In genomic region chr10:69636626-69637550, GRCh38 we compare ENCODE assay signal across 8 cellular contexts. TPM values are rescaled to one million over a fixed set of nuclear protein-coding genes. Genes with fewer than 3 reads are reported as not detected.
DNase-seq lines count a peak whose midpoint lies in the region; ATAC-seq, FAIRE-seq and TF ChIP-seq lines count a peak whose summit lies in the region.

No MANE protein-coding gene starts in this region.

- H3K9me3 Mint-ChIP-seq in activated CD8-positive, alpha-beta memory T cell treated with anti-CD3 and anti-CD28 coated beads, Interleukin-2, amount 10 ng/mL, durations not matched to agents 7 days and 5 days (ENCODE audit: low read depth), result no peaks in the 10 kb centered on the region

- no peaks in the 10 kb centered on the region for H3K9me1 ChIP-seq in endothelial cell of umbilical vein (replicated peaks; ENCODE audit: control insufficient read depth, extremely low read depth, insufficient read depth, low read length)

- 64 to 71% (median 65%) methylated on average over 8 to 9 of the region's 9 CpGs for WGBS in spleen, 5 donors

- H3K4me3 Mint-ChIP-seq in activated CD8-positive, alpha-beta memory T cell treated with anti-CD3 and anti-CD28 coated beads, Interleukin-2, amount 10 ng/mL, durations not matched to agents 7 days and 5 days, result no peak overlapping the region

- BruUV-seq in PC-3 (replicated peaks; lab: Mats Ljungman, UMichigan) (no TSS peak), endothelial cell of umbilical vein (replicated peaks; lab: Mats Ljungman, UMichigan) (no TSS peak)

- H3K4me3 ChIP-seq in PC-3 (ENCODE audit: low read length) (no peak overlapping the region), endothelial cell of umbilical vein (replicated peaks in 1 of 3; ENCODE audit: insufficient read depth in 1 of 3, low read depth in 1 of 3, low read length in 3 of 3) (no peak overlapping the region), spleen (no peak overlapping the region)

- H3K36me3 Mint-ChIP-seq in activated CD8-positive, alpha-beta memory T cell treated with anti-CD3 and anti-CD28 coated beads, Interleukin-2, amount 10 ng/mL, durations not matched to agents 7 days and 5 days, result no peaks in the 10 kb centered on the region

- H3K9ac ChIP-seq in PC-3 (ENCODE audit: low read length) (no peak overlapping the region), endothelial cell of umbilical vein (replicated peaks; ENCODE audit: extremely low read depth, insufficient read depth, low read length) (no peak overlapping the region)

- ATAC-seq in activated CD8-positive, alpha-beta memory T cell treated with anti-CD3 and anti-CD28 coated beads, Interleukin-2, amount 10 ng/mL, durations not matched to agents 7 days and 5 days, result no peak
- ATAC-seq in PC-3 (peak; percentile 69), GM18502 (IDR thresholded peaks at IDR 0.05; ENCODE audit: poor library complexity, unreplicated experiment) (no peak)

- peak; percentile 90 for TF ChIP-seq CTCF in PC-3 (conservative IDR thresholded peaks at IDR 0.05; ENCODE audit: low read depth, low read length)
- TF ChIP-seq CTCF in endothelial cell of umbilical vein (IDR thresholded peaks at IDR 0.05; ENCODE audit: extremely low read depth in 1 of 2, insufficient read depth in 1 of 2, low read depth in 1 of 2, low read length in 2 of 2), result peak; percentile 3 to 29
- TF ChIP-seq CTCF in spleen (IDR thresholded peaks at IDR 0.05 in 8 of 11, conservative IDR thresholded peaks at IDR 0.05 in 3 of 11), result peak in 1 of 11 experiments; percentile 17

- CTCF ChIA-PET in activated CD8-positive, alpha-beta memory T cell treated with anti-CD3 and anti-CD28 coated beads, Interleukin-2, amount 10 ng/mL, durations not matched to agents 7 days and 5 days (lab: Charles Lee), result interaction anchor here (0.7 to 13.1 kb wide), 18 partner anchors 8 to 277 kb away, joined by 3 to 235 read pairs (median 4); no protein-coding TSS in a partner anchor
- CTCF ChIA-PET in PC-3 (lab: Charles Lee), result interaction anchor here (0.5 to 2.0 kb wide), 11 partner anchors 8 to 265 kb away, joined by 3 to 45 read pairs (median 4); no protein-coding TSS in a partner anchor
- CTCF ChIA-PET in endothelial cell of umbilical vein (lab: Charles Lee), result interaction anchor here (0.7 to 11.3 kb wide), 32 partner anchors 7 to 509 kb away, joined by 3 to 276 read pairs (median 4); partner anchors contain the start of gene TACR2

- no peak for FAIRE-seq in endothelial cell of umbilical vein (lab: Jason Lieb, UNC)

- H3K36me3 ChIP-seq in PC-3 (ENCODE audit: low read depth, low read length) (peaks cover 9% of the 10 kb centered on the region; the same call in 1 of the 2 replicates), endothelial cell of umbilical vein (ENCODE audit: control insufficient read depth in 2 of 2, extremely low read depth in 1 of 2, insufficient read depth in 2 of 2, low read length in 2 of 2) (no peaks in the 10 kb centered on the region), spleen (no peaks in the 10 kb centered on the region)

- H3F3A ChIP-seq in PC-3 (ENCODE audit: low read length, unreplicated experiment), result no peaks in the 10 kb centered on the region

- H3K79me2 ChIP-seq in PC-3 (ENCODE audit: low read length), result peaks cover under 1% of the 10 kb centered on the region
- H3K79me2 ChIP-seq in endothelial cell of umbilical vein (ENCODE audit: control insufficient read depth, insufficient read depth, low read length), result no peaks in the 10 kb centered on the region

- intact Hi-C loops in PC-3 (cut with micrococcal nuclease) (loop anchor here (5.0 kb wide), 1 partner anchor 400 kb away; no protein-coding TSS in a partner anchor), endothelial cell of umbilical vein (cut with micrococcal nuclease) (loop anchor here (5.0 kb wide), 2 partner anchors 105 to 210 kb away; no protein-coding TSS in a partner anchor), spleen (cut with DNase I; ENCODE audit: low total_unique reads) (no loop called here)

- H3K9me3 ChIP-seq in PC-3 (ENCODE audit: low read length), result no peaks in the 10 kb centered on the region
- no peaks in the 10 kb centered on the region for H3K9me3 ChIP-seq in endothelial cell of umbilical vein (replicated peaks; ENCODE audit: control insufficient read depth, insufficient read depth, low read length)
- H3K9me3 ChIP-seq in spleen, result no peaks in the 10 kb centered on the region

- POLR2A ChIA-PET in PC-3 (lab: Charles Lee; ENCODE audit: unreplicated experiment) (interaction anchor here (0.5 kb wide), 1 partner anchor 116 kb away, joined by 6 read pairs; no protein-coding TSS in a partner anchor), endothelial cell of umbilical vein (lab: Charles Lee) (no interaction called here)

- TF ChIP-seq POLR2A in endothelial cell of umbilical vein (IDR thresholded peaks at IDR 0.05; ENCODE audit: low read depth, low read length) (no peak), spleen (IDR thresholded peaks at IDR 0.05) (no peak)

- H3K9me2 ChIP-seq in PC-3 (replicated peaks; ENCODE audit: low read length), result no peaks in the 10 kb centered on the region

- peak; percentile 13 for DNase-seq in activated CD8-positive, alpha-beta memory T cell treated with anti-CD3 and anti-CD28 coated beads, Interleukin-2, amount 50 U/mL, for 48 hours
- DNase-seq in activated CD8-positive, alpha-beta memory T cell treated with anti-CD3 and anti-CD28 coated beads, Interleukin-2, amount 10 ng/mL, durations not matched to agents 7 days and 5 days, result no peak
- peak; percentile 74 for DNase-seq in PC-3
- DNase-seq in endothelial cell of umbilical vein (ENCODE audit: low read depth, low spot score), result no peak
- DNase-seq in spleen, result peak; percentile 71
- DNase-seq in NCI-H1436 treated with DMSO at 0.1 percent for 48 hours (lab: John Stamatoyannopoulos, UW), result no peak
- DNase-seq in LoVo (ENCODE audit: low spot score), result no peak

- H3K27me3 ChIP-seq in PC-3 (ENCODE audit: low read length), result no peaks in the 10 kb centered on the region
- H3K27me3 ChIP-seq in endothelial cell of umbilical vein (ENCODE audit: control insufficient read depth in 2 of 2, insufficient read depth in 2 of 2, low read length in 2 of 2), result peaks cover 0 to 7% of the 10 kb centered on the region in 2 experiments
- peaks cover 0 to 23% (median 0%) of the 10 kb centered on the region in 7 donors for H3K27me3 ChIP-seq in spleen (replicated peaks in 1 of 7)

- dilution Hi-C loops in endothelial cell of umbilical vein (cut with MboI; ENCODE audit: extremely low pct_ligation_motif_present, low sequenced_read_pairs), result no loop called here

- H3K4me1 ChIP-seq in PC-3 (ENCODE audit: insufficient read depth, low read length) (peaks cover 10% of the 10 kb centered on the region), endothelial cell of umbilical vein (ENCODE audit: control insufficient read depth, extremely low read depth, insufficient read depth, low read length) (no peaks in the 10 kb centered on the region), spleen (peaks cover 0 to 3% (median 0%) of the 10 kb centered on the region in 6 donors)

- H3K27ac ChIP-seq in PC-3 (ENCODE audit: low read length) (no peak overlapping the region), endothelial cell of umbilical vein (ENCODE audit: insufficient read depth, low read depth, low read length) (no peak overlapping the region), spleen (no peak overlapping the region)

- no peaks in the 10 kb centered on the region for H3K4me1 Mint-ChIP-seq in activated CD8-positive, alpha-beta memory T cell treated with anti-CD3 and anti-CD28 coated beads, Interleukin-2, amount 10 ng/mL, durations not matched to agents 7 days and 5 days

- H3K27me3 Mint-ChIP-seq in activated CD8-positive, alpha-beta memory T cell treated with anti-CD3 and anti-CD28 coated beads, Interleukin-2, amount 10 ng/mL, durations not matched to agents 7 days and 5 days, result no peaks in the 10 kb centered on the region

- no peak overlapping the region for H3K4me2 ChIP-seq in PC-3 (ENCODE audit: low read length)
- H3K4me2 ChIP-seq in endothelial cell of umbilical vein (ENCODE audit: insufficient read depth, low read length), result no peak overlapping the region

- H4K20me1 ChIP-seq in PC-3 (ENCODE audit: low read length) (no peaks in the 10 kb centered on the region), endothelial cell of umbilical vein (replicated peaks; ENCODE audit: control insufficient read depth, extremely low read depth, insufficient read depth, low read length) (no peaks in the 10 kb centered on the region)

- no peak overlapping the region for H3K27ac Mint-ChIP-seq in activated CD8-positive, alpha-beta memory T cell treated with anti-CD3 and anti-CD28 coated beads, Interleukin-2, amount 10 ng/mL, durations not matched to agents 7 days and 5 days

- H2AFZ ChIP-seq in PC-3 (ENCODE audit: low read length), result no peak overlapping the region
- no peak overlapping the region for H2AFZ ChIP-seq in endothelial cell of umbilical vein (ENCODE audit: low read depth, low read length)

TF ChIP-seq in endothelial cell of umbilical vein, 7 proteins besides CTCF, POLR2A, EP300 and RAD21 (continues in another document):
- TF ChIP-seq JUN (IDR thresholded peaks at IDR 0.05; ENCODE audit: borderline replicate concordance, insufficient read depth, insufficient read length, low read depth) (no peak), MYC (IDR thresholded peaks at IDR 0.05; ENCODE audit: low read depth, low read length) (no peak), EZH2 (IDR thresholded peaks at IDR 0.05; ENCODE audit: borderline replicate concordance, low read depth, low read length, severe bottlenecking) (no peak), GATA2 (IDR thresholded peaks at IDR 0.05; ENCODE audit: insufficient read depth, insufficient read length, low read depth, low read length) (no peak), MAX (IDR thresholded peaks at IDR 0.05; ENCODE audit: insufficient read depth, insufficient read length) (no peak), FOS (IDR thresholded peaks at IDR 0.05; ENCODE audit: borderline replicate concordance, insufficient read depth, low read length) (no peak)

RNA-seq across cellular contexts. Expression of gene FAM241B, which starts 6.8 kb away (rescaled TPM):
- 1 to 10 TPM; 2.6 to 2.9 TPM for total RNA-seq in activated CD8-positive, alpha-beta memory T cell treated with anti-CD3 and anti-CD28 coated beads, Interleukin-2, amount 10 ng/mL, durations not matched to agents 7 days and 5 days
- total RNA-seq in PC-3 (2014; rRNA removed), result 37.5 and 45.4 TPM in 2 replicates
- not detected in 2 replicates for total RNA-seq in endothelial cell of umbilical vein
- 0.23 and 0.35 TPM in 2 replicates for polyA plus RNA-seq in endothelial cell of umbilical vein
- polyA plus RNA-seq in endothelial cell of umbilical vein (2011; cell fraction: cytosol; rRNA removed), result 0.06 TPM in 1 of 2 replicates, not detected in the other
- not detected in 2 replicates for polyA plus RNA-seq in endothelial cell of umbilical vein (2011; cell fraction: nucleus; rRNA removed)
- polyA plus RNA-seq in endothelial cell of umbilical vein (2012), result 0.64 and 0.93 TPM in 2 replicates
- 1.4 TPM in 1 of 2 replicates, not detected in the other for polyA minus RNA-seq in endothelial cell of umbilical vein
- polyA minus RNA-seq in endothelial cell of umbilical vein (2011; cell fraction: cytosol; rRNA and poly(A)+ RNA removed), result 4.5 TPM
- polyA minus RNA-seq in endothelial cell of umbilical vein (2011; cell fraction: nucleus; rRNA and poly(A)+ RNA removed), result not detected in 2 replicates
- 1 to 10 TPM in 6 of 7 donors, under 1 TPM in 1; 0.77 to 2.8 (median 1.8) TPM for total RNA-seq in spleen
- polyA plus RNA-seq in spleen, result 1 to 10 TPM; 1.6 to 3.2 (median 1.7) TPM

Comparison
In these comparisons a context has a peak if more than half of its experiments do, and no peak if none do; other contexts are left out.
1. DNase-seq: peak in activated CD8-positive, alpha-beta memory T cell treated with anti-CD3 and anti-CD28 coated beads, Interleukin-2, amount 50 U/mL, for 48 hours (single experiment), PC-3 (single experiment) and spleen (single experiment); none in activated CD8-positive, alpha-beta memory T cell treated with anti-CD3 and anti-CD28 coated beads, Interleukin-2, amount 10 ng/mL, durations not matched to agents 7 days and 5 days (single experiment), endothelial cell of umbilical vein (single experiment), NCI-H1436 treated with DMSO at 0.1 percent for 48 hours (single experiment) and LoVo (single experiment).